ENCODE assay signal across 12 cellular contexts in genomic region chr2:196260546-196260945, GRCh38.
DNase-seq lines count a peak whose midpoint lies in the region; ATAC-seq and TF ChIP-seq lines count a peak whose summit lies in the region.
"Had no signal": no experiment of that assay in that cellular context is flagged by ENCODE, and none has a peak within 500 bp of the region (broad histone marks: within the 10 kb centered on the region; RNA-seq: fewer than 3 reads in every experiment).

No MANE protein-coding gene starts in this region.

- no peak for TF ChIP-seq CTCF in OCI-LY1 (IDR thresholded peaks at IDR 0.05; ENCODE audit: low read length)
- no peak for TF ChIP-seq CTCF in mammary epithelial cell (conservative IDR thresholded peaks at IDR 0.05 in 1 of 2, IDR thresholded peaks at IDR 0.05 in 1 of 2; ENCODE audit: extremely low read depth in 1 of 2, insufficient read depth in 1 of 2, low read depth in 1 of 2, low read length in 2 of 2)
- TF ChIP-seq CTCF in prostate gland (IDR thresholded peaks at IDR 0.05): no peak
- no peak for TF ChIP-seq CTCF in omental fat pad (IDR thresholded peaks at IDR 0.05)

- no peaks in the 10 kb centered on the region for H3K36me3 Mint-ChIP-seq in CD8-positive, alpha-beta memory T cell

- peaks cover 54 to 82% (median 81%) of the 10 kb centered on the region in 3 donors for H3K4me1 Mint-ChIP-seq in CD8-positive, alpha-beta memory T cell

- TF ChIP-seq POLR2A in prostate gland (IDR thresholded peaks at IDR 0.05): no peak

- H3K4me3 ChIP-seq in CD8-positive, alpha-beta memory T cell (ENCODE audit: low read length): peak overlapping the region; percentile 60
- peak overlapping the region; percentile 25 for H3K4me3 ChIP-seq in OCI-LY1 (ENCODE audit: low read depth, low read length, poor library complexity, severe bottlenecking)
- no peak overlapping the region for H3K4me3 ChIP-seq in mammary epithelial cell (replicated peaks in 1 of 3; ENCODE audit: insufficient read depth in 1 of 3, low read depth in 2 of 3, low read length in 3 of 3)
- peak overlapping the region; percentile 14 to 30 for H3K4me3 ChIP-seq in prostate gland
- H3K4me3 ChIP-seq: left ventricle myocardium inferior, uterus had no signal

- no peaks in the 10 kb centered on the region for H3K9me2 ChIP-seq in OCI-LY1 (ENCODE audit: low read depth, low read length)

- H3K27me3 ChIP-seq in CD8-positive, alpha-beta memory T cell (ENCODE audit: insufficient read depth, low read length, poor library complexity, severe bottlenecking): no peaks in the 10 kb centered on the region
- H3K27me3 ChIP-seq in OCI-LY1 (ENCODE audit: insufficient read depth, low read length) (no peaks in the 10 kb centered on the region), mammary epithelial cell (ENCODE audit: insufficient read depth, low read length) (no peaks in the 10 kb centered on the region), prostate gland (replicated peaks; ENCODE audit: insufficient read depth) (no peaks in the 10 kb centered on the region)
- H3K27me3 ChIP-seq: uterus had no signal

- CTCF ChIA-PET in CD8-positive, alpha-beta memory T cell (lab: Charles Lee): interaction anchor here (0.9 to 3.4 kb wide), 11 partner anchors 8 to 182 kb away, joined by 3 to 13 read pairs (median 3); partner anchors contain the start of gene STK17B
- CTCF ChIA-PET in mammary epithelial cell (lab: Charles Lee; ENCODE audit: low non-redundant PET): interaction anchor here (0.7 kb wide), 1 partner anchor 785 kb away, joined by 3 read pairs; no protein-coding TSS in a partner anchor

- peak in 1 of 5 donors; percentile 52 for DNase-seq in CD8-positive, alpha-beta memory T cell
- DNase-seq in mammary epithelial cell (no peak), prostate gland (ENCODE audit: low spot score) (no peak), SW480 (ENCODE audit: low spot score) (no peak), NCI-H2171 treated with DMSO at 0.1 percent for 48 hours (lab: John Stamatoyannopoulos, UW) (no peak), AML-193 (lab: John Stamatoyannopoulos, UW) (no peak), omental fat pad (ENCODE audit: low spot score) (no peak)
- DNase-seq: glutamatergic neuron, left ventricle myocardium inferior, NCI-H1092 treated with DMSO at 0.1 percent for 48 hours, uterus had no signal

- H3K36me3 ChIP-seq in CD8-positive, alpha-beta memory T cell (ENCODE audit: insufficient read depth, low read length): no peaks in the 10 kb centered on the region
- no peaks in the 10 kb centered on the region for H3K36me3 ChIP-seq in OCI-LY1 (ENCODE audit: insufficient read depth, low read length)
- H3K36me3 ChIP-seq in mammary epithelial cell (ENCODE audit: insufficient read depth, low read length): no peaks in the 10 kb centered on the region
- H3K36me3 ChIP-seq in prostate gland: no peaks in the 10 kb centered on the region
- H3K36me3 ChIP-seq: uterus had no signal

- in situ Hi-C loops in mammary epithelial cell (cut with MboI; ENCODE audit: low sequenced_read_pairs in 2 of 2): no loop called here

- no peaks in the 10 kb centered on the region for H3K79me2 ChIP-seq in OCI-LY1 (ENCODE audit: insufficient read depth, low read length)
- no peaks in the 10 kb centered on the region for H3K79me2 ChIP-seq in mammary epithelial cell (ENCODE audit: insufficient read depth, low read length)

- WGBS in mammary epithelial cell (ENCODE audit: low coverage, missing lambda C conversion rate): 93% methylated on average over 5 of the region's 5 CpGs
- WGBS in prostate gland: 79% methylated on average over 5 of the region's 5 CpGs

- no TSS peak for BruUV-seq in mammary epithelial cell (replicated peaks; lab: Mats Ljungman, UMichigan)

- H3K4me3 Mint-ChIP-seq in CD8-positive, alpha-beta memory T cell: peak overlapping the region; percentile 30 to 75 (median 68)

- H3K27me3 Mint-ChIP-seq in CD8-positive, alpha-beta memory T cell: no peaks in the 10 kb centered on the region

- H3K4me2 ChIP-seq in OCI-LY1 (ENCODE audit: low read length): peak overlapping the region; percentile 60
- H3K4me2 ChIP-seq in mammary epithelial cell (ENCODE audit: insufficient read depth, low read depth, low read length): peak overlapping the region; percentile 23

- peak overlapping the region; percentile 55 for H3K27ac ChIP-seq in CD8-positive, alpha-beta memory T cell (ENCODE audit: low read depth, low read length)
- H3K27ac ChIP-seq in OCI-LY1 (ENCODE audit: low read depth, low read length, poor library complexity, severe bottlenecking) (peak overlapping the region; percentile 96), mammary epithelial cell (ENCODE audit: insufficient read depth, low read depth, low read length) (peak overlapping the region; percentile 66), prostate gland (peak overlapping the region; percentile 64 to 68)
- H3K27ac ChIP-seq: left ventricle myocardium inferior, uterus had no signal

- no peaks in the 10 kb centered on the region; the same call in 1 of the 2 replicates for H3F3A ChIP-seq in OCI-LY1 (ENCODE audit: insufficient read depth, low read length)

- intact Hi-C loops in mammary epithelial cell (cut with micrococcal nuclease): no loop called here
- intact Hi-C loops in prostate gland (cut with DNase I): no loop called here

- peak overlapping the region; percentile 77; the same call in 1 of the 2 replicates for H2AFZ ChIP-seq in OCI-LY1 (ENCODE audit: low read length)
- H2AFZ ChIP-seq in mammary epithelial cell (ENCODE audit: low read depth, low read length): no peak overlapping the region

- dilution Hi-C loops in mammary epithelial cell (cut with HindIII; ENCODE audit: low sequenced_read_pairs): no loop called here

- no peaks in the 10 kb centered on the region for H4K20me1 ChIP-seq in OCI-LY1 (ENCODE audit: insufficient read depth, low read length)
- no peaks in the 10 kb centered on the region for H4K20me1 ChIP-seq in mammary epithelial cell (ENCODE audit: insufficient read depth, low read length)

- H3K9me3 ChIP-seq in CD8-positive, alpha-beta memory T cell (ENCODE audit: low read length): no peaks in the 10 kb centered on the region
- H3K9me3 ChIP-seq in OCI-LY1 (ENCODE audit: low read length) (no peaks in the 10 kb centered on the region), mammary epithelial cell (replicated peaks; ENCODE audit: insufficient read depth, low read length) (no peaks in the 10 kb centered on the region), prostate gland (no peaks in the 10 kb centered on the region)
- H3K9me3 ChIP-seq: left ventricle myocardium inferior, uterus had no signal

- POLR2A ChIA-PET in CD8-positive, alpha-beta memory T cell (lab: Charles Lee): interaction anchor here (1.4 kb wide), 1 partner anchor 27 kb away, joined by 5 read pairs; no protein-coding TSS in a partner anchor

- H3K4me1 ChIP-seq in CD8-positive, alpha-beta memory T cell (ENCODE audit: insufficient read depth, low read length): peaks cover 67% of the 10 kb centered on the region
- H3K4me1 ChIP-seq in OCI-LY1 (ENCODE audit: insufficient read depth, low read length, severe bottlenecking): peaks cover 64% of the 10 kb centered on the region
- peaks cover 25% of the 10 kb centered on the region for H3K4me1 ChIP-seq in mammary epithelial cell (ENCODE audit: insufficient read depth, low read length)
- H3K4me1 ChIP-seq in prostate gland (replicated peaks): no peaks in the 10 kb centered on the region
- H3K4me1 ChIP-seq: uterus had no signal

- no peaks in the 10 kb centered on the region for H3K9me3 Mint-ChIP-seq in CD8-positive, alpha-beta memory T cell

- H3K9ac ChIP-seq in OCI-LY1 (ENCODE audit: low read length) (peak overlapping the region; percentile 41; the same call in 1 of the 2 replicates), mammary epithelial cell (ENCODE audit: insufficient read depth, low read length) (peak overlapping the region; percentile 10)

- ATAC-seq in omental fat pad (ENCODE audit: low FRiP score): no peak

- H3K27ac Mint-ChIP-seq in CD8-positive, alpha-beta memory T cell: peak overlapping the region; percentile 73 to 95 (median 92)

Comparison
In these comparisons a context has a peak if more than half of its experiments do, and no peak if none do; other contexts are left out.
1. H3K4me3 ChIP-seq: peak in CD8-positive, alpha-beta memory T cell (single experiment), OCI-LY1 (single experiment) and prostate gland (2 of 2); none in mammary epithelial cell (0 of 3).
2. Peak in every context shown above with its lines, with median percentiles within 50 percentile points of each other: H3K27ac ChIP-seq.